In the genomic region with DNA sequence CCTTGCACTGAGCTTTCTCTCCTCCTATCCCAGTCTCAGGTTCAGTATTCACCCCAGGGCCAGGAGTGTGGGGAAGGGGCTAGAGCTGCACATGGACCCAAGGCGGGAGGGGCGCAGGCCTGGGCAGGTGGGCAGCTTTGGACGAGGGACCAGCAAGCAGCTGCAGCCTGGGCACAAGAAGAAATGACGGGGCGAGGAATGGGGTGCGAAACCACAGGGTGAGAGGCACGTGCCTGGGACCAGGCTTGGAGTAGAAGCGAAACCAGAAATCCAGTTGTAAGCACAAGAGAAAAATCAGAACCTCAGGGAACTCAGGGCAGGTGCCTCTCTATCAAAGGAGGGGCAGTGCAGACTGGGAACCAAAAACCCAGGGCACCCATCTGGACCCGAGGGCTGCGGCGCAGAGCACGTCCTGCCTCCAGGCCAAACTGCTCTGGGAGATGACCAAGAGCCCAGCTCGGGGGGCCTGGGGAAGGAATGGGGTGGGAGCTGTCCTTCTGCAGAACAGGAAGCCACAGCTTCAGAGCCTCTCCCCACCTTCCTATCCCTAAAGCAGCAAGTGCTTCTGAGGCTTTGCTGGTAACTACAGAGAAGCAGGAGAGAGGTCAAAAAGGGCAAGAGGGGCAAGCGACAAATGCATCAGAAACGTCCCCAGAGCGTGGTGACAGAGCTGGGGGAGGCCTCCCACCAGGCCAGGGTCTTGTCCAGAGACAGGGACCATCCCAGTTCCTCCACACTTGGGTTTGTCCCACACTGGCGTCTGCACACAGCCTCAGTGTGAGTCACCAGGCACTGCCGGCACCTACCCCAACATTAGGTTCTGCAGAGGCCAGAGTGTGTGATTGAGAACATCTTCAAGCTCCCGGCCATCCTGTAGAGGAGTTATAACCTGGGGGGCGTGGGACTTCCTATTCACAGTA, we compare ENCODE assay signal across 18 cellular contexts. TPM values are rescaled to one million over a fixed set of nuclear protein-coding genes. Genes with fewer than 3 reads are reported as not detected.
DNase-seq lines count a peak whose midpoint lies in the region; ATAC-seq and TF ChIP-seq lines count a peak whose summit lies in the region.
"Had no signal": no experiment of that assay in that cellular context is flagged by ENCODE, and none has a peak within 500 bp of the region (broad histone marks: within the 10 kb centered on the region; RNA-seq: fewer than 3 reads in every experiment).

No MANE protein-coding gene starts in this region.

- H3K36me3 ChIP-seq in MG63 (no peaks in the 10 kb centered on the region), PC-3 (ENCODE audit: low read depth, low read length) (no peaks in the 10 kb centered on the region), sigmoid colon (no peaks in the 10 kb centered on the region)
- H3K36me3 ChIP-seq: BE2C, SJSA1 had no signal

- H3K9ac ChIP-seq in PC-3 (ENCODE audit: low read length) = no peak overlapping the region

- ATAC-seq in PC-3 (no peak), esophagus mucosa (peak; percentile 27), GM21825 (IDR thresholded peaks at IDR 0.05; ENCODE audit: unreplicated experiment) (no peak)
- ATAC-seq: CD8-positive, alpha-beta T cell had no signal

- CTCF ChIA-PET in PC-3 (lab: Charles Lee) = no interaction called here
- CTCF ChIA-PET in activated naive CD4-positive, alpha-beta T cell treated with anti-CD3 and anti-CD28 coated beads, Interleukin-2, amount 10 ng/mL, durations not matched to agents 7 days and 5 days (lab: Charles Lee) = interaction anchor here (0.6 to 8.4 kb wide), 4 partner anchors 9 to 257 kb away, joined by 3 to 84 read pairs (median 4); no protein-coding TSS in a partner anchor

- DNase-seq in MG63 (peak; percentile 24), PC-3 (peak; percentile 13), sigmoid colon (peak; percentile 42), T-helper 9 cell (no peak)
- no peak for DNase-seq in activated CD8-positive, alpha-beta memory T cell treated with anti-CD3 and anti-CD28 coated beads, Interleukin-2, amount 50 U/mL, for 48 hours
- no peak for DNase-seq in activated naive CD4-positive, alpha-beta T cell treated with anti-CD3 and anti-CD28 coated beads, Interleukin-2, amount 10 ng/mL, durations not matched to agents 7 days and 5 days
- DNase-seq: BE2C; CD8-positive, alpha-beta T cell; H9; NCI-H1417 treated with DMSO at 0.1 percent for 48 hours; NCI-H2029 treated with DMSO at 0.1 percent for 48 hours; NCI-H510A treated with DMSO at 0.1 percent for 48 hours had no signal

- H3K27ac ChIP-seq in PC-3 (ENCODE audit: low read length) (no peak overlapping the region), sigmoid colon (no peak overlapping the region)
- H3K27ac ChIP-seq: RWPE1, SJSA1 had no signal

- no peak overlapping the region for H2AFZ ChIP-seq in PC-3 (ENCODE audit: low read length)

- intact Hi-C loops in PC-3 (cut with micrococcal nuclease) = loop anchor here (10.0 kb wide), 1 partner anchor 104 kb away; no protein-coding TSS in a partner anchor
- intact Hi-C loops in sigmoid colon (cut with DNase I) = no loop called here

- no peak for TF ChIP-seq POLR2A in sigmoid colon (IDR thresholded peaks at IDR 0.05)

- no peak overlapping the region for H3K4me2 ChIP-seq in PC-3 (ENCODE audit: low read length)

- no peaks in the 10 kb centered on the region for H3F3A ChIP-seq in PC-3 (ENCODE audit: low read length, unreplicated experiment)

- no peaks in the 10 kb centered on the region for H3K9me2 ChIP-seq in PC-3 (replicated peaks; ENCODE audit: low read length)

- no TSS peak for BruUV-seq in PC-3 (replicated peaks; lab: Mats Ljungman, UMichigan)

- 81 to 82% methylated on average over 20 of the region's 20 CpGs for WGBS in sigmoid colon, 2 donors

- no peak overlapping the region for H3K27ac Mint-ChIP-seq in activated naive CD4-positive, alpha-beta T cell treated with anti-CD3 and anti-CD28 coated beads, Interleukin-2, amount 10 ng/mL, durations not matched to agents 7 days and 5 days
- H3K27ac Mint-ChIP-seq: CD8-positive, alpha-beta T cell had no signal

- no peaks in the 10 kb centered on the region for H3K9me3 Mint-ChIP-seq in activated naive CD4-positive, alpha-beta T cell treated with anti-CD3 and anti-CD28 coated beads, Interleukin-2, amount 10 ng/mL, durations not matched to agents 7 days and 5 days
- H3K9me3 Mint-ChIP-seq: CD8-positive, alpha-beta T cell; H9 had no signal

- no peaks in the 10 kb centered on the region for H4K20me1 ChIP-seq in PC-3 (ENCODE audit: low read length)

- peaks cover 64% of the 10 kb centered on the region for H3K27me3 Mint-ChIP-seq in activated naive CD4-positive, alpha-beta T cell treated with anti-CD3 and anti-CD28 coated beads, Interleukin-2, amount 10 ng/mL, durations not matched to agents 7 days and 5 days

- H3K9me3 ChIP-seq in MG63 (no peaks in the 10 kb centered on the region), PC-3 (ENCODE audit: low read length) (no peaks in the 10 kb centered on the region), sigmoid colon (no peaks in the 10 kb centered on the region)
- H3K9me3 ChIP-seq: BE2C, SJSA1 had no signal

- H3K4me1 Mint-ChIP-seq in activated naive CD4-positive, alpha-beta T cell treated with anti-CD3 and anti-CD28 coated beads, Interleukin-2, amount 10 ng/mL, durations not matched to agents 7 days and 5 days = peaks cover 1% of the 10 kb centered on the region

- H3K27me3 ChIP-seq in MG63 (no peaks in the 10 kb centered on the region), PC-3 (ENCODE audit: low read length) (peaks cover 73% of the 10 kb centered on the region), sigmoid colon (no peaks in the 10 kb centered on the region)
- H3K27me3 ChIP-seq: BE2C, SJSA1 had no signal

- H3K4me1 ChIP-seq in PC-3 (ENCODE audit: insufficient read depth, low read length) = no peaks in the 10 kb centered on the region
- no peaks in the 10 kb centered on the region for H3K4me1 ChIP-seq in sigmoid colon
- H3K4me1 ChIP-seq: BE2C, SJSA1 had no signal

- TF ChIP-seq CTCF in PC-3 (conservative IDR thresholded peaks at IDR 0.05; ENCODE audit: low read depth, low read length) (no peak), sigmoid colon (IDR thresholded peaks at IDR 0.05) (no peak)

- H3K79me2 ChIP-seq in PC-3 (ENCODE audit: low read length) = no peaks in the 10 kb centered on the region

- H3K4me3 ChIP-seq in MG63 (no peak overlapping the region), PC-3 (ENCODE audit: low read length) (no peak overlapping the region), sigmoid colon (no peak overlapping the region)
- H3K4me3 ChIP-seq: SJSA1 had no signal

- POLR2A ChIA-PET in PC-3 (lab: Charles Lee; ENCODE audit: unreplicated experiment) = no interaction called here

- no peak for TF ChIP-seq EP300 in sigmoid colon (IDR thresholded peaks at IDR 0.05)

- no peak overlapping the region for H3K4me3 Mint-ChIP-seq in activated naive CD4-positive, alpha-beta T cell treated with anti-CD3 and anti-CD28 coated beads, Interleukin-2, amount 10 ng/mL, durations not matched to agents 7 days and 5 days
- H3K4me3 Mint-ChIP-seq: CD8-positive, alpha-beta T cell; H9 had no signal

- no peaks in the 10 kb centered on the region for H3K36me3 Mint-ChIP-seq in activated naive CD4-positive, alpha-beta T cell treated with anti-CD3 and anti-CD28 coated beads, Interleukin-2, amount 10 ng/mL, durations not matched to agents 7 days and 5 days
- H3K36me3 Mint-ChIP-seq: CD8-positive, alpha-beta T cell had no signal

RNA-seq across cellular contexts. Expression of a gene that starts 18.3 kb away (rescaled TPM):
- total RNA-seq in MG63 (2014; rRNA removed; shearing (Covaris generic); ENCODE audit: low replicate concordance) = not detected in 2 replicates
- total RNA-seq in PC-3 (2014; rRNA removed) (1.5 and 1.7 TPM in 2 replicates), esophagus mucosa (208 TPM), sigmoid colon (1 to 10 TPM in 1 of 4 donors, not detected in 3; 1.4 TPM)
- 100 to 1,000 TPM in 2 of 3 donors, 10 to 100 TPM in 1; 68.5 to 134 (median 101) TPM for polyA plus RNA-seq in sigmoid colon
- total RNA-seq: CD8-positive, alpha-beta T cell; Daoy; H9; SJSA1 had no signal
- polyA plus RNA-seq: AG04450 had no signal

RNA-seq across cellular contexts. Expression of a gene that starts 28.2 kb away (rescaled TPM):
- not detected in 2 replicates for total RNA-seq in MG63 (2014; rRNA removed; shearing (Covaris generic); ENCODE audit: low replicate concordance)
- total RNA-seq in PC-3 (2014; rRNA removed) = not detected in 2 replicates
- not detected for total RNA-seq in esophagus mucosa
- not detected for total RNA-seq in sigmoid colon
- under 1 TPM in 1 of 3 donors, not detected in 2; 0.28 TPM for polyA plus RNA-seq in sigmoid colon
- total RNA-seq: Daoy, H9, SJSA1 had no signal
- polyA plus RNA-seq: AG04450 had no signal

Comparison
In these comparisons a context has a peak if more than half of its experiments do, and no peak if none do; other contexts are left out.
1. DNase-seq: peak in MG63 (single experiment), PC-3 (single experiment) and sigmoid colon (single experiment); none in activated CD8-positive, alpha-beta memory T cell treated with anti-CD3 and anti-CD28 coated beads, Interleukin-2, amount 50 U/mL, for 48 hours (single experiment), activated naive CD4-positive, alpha-beta T cell treated with anti-CD3 and anti-CD28 coated beads, Interleukin-2, amount 10 ng/mL, durations not matched to agents 7 days and 5 days (single experiment) and T-helper 9 cell (single experiment).
2. RNA of a gene that starts 18.3 kb away (total RNA-seq): 208 TPM in esophagus mucosa (single experiment); 1.5 to 1.7 TPM in PC-3, not detected in MG63 and 1.4 TPM in sigmoid colon; every median in the first group is over 10 times any median in the second.